In the genomic region with DNA sequence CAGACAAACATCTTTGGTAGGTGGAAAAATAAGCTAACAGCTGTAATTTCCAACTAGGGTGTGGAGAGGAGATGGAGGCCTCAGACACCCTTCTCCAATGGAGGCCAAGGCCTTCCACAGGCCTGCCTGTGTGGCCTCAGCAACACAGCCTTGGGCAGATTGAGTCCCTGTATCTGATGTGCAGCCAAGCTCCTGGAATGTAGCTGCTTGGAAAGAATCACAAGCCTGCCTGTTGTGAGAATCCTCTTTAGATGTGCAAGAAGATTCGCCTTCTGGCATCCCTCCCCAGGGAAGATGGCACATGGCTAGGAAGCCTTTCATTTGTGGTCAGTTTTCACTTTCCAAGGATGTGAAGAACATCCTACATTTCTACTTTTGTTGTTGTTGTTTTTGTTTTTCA, we compare ENCODE assay signal across 26 cellular contexts.
DNase-seq lines count a peak whose midpoint lies in the region; ATAC-seq, FAIRE-seq and TF ChIP-seq lines count a peak whose summit lies in the region.
"Had no signal": no experiment of that assay in that cellular context is flagged by ENCODE, and none has a peak within 500 bp of the region (broad histone marks: within the 10 kb centered on the region; RNA-seq: fewer than 3 reads in every experiment).

No MANE protein-coding gene starts in this region.

- no peak overlapping the region for H2AK5ac ChIP-seq in trophoblast cell (ENCODE audit: low read length)

- H4K8ac ChIP-seq in trophoblast cell (ENCODE audit: low read depth, low read length), result no peak overlapping the region

- no peak for ATAC-seq in GM19035 (IDR thresholded peaks at IDR 0.05; ENCODE audit: unreplicated experiment)

- no peaks in the 10 kb centered on the region for H3K4me1 Mint-ChIP-seq in type B pancreatic cell (ENCODE audit: unreplicated experiment)
- H3K4me1 Mint-ChIP-seq: CD14-positive monocyte; CD4-positive, alpha-beta memory T cell; CD4-positive, CD25-positive, alpha-beta regulatory T cell; CD8-positive, alpha-beta memory T cell had no signal

- no CpG with 5 or more reads among the region's 1 CpG for WGBS in trophoblast cell (ENCODE audit: extremely low coverage, insufficient coverage, insufficient read length)
- WGBS in testis, 2 donors, result 79 to 81% methylated on average over 1 of the region's 1 CpG

- no peak overlapping the region for H3K23ac ChIP-seq in trophoblast cell (ENCODE audit: low read length)

- H3K9me3 ChIP-seq in trophoblast cell (ENCODE audit: insufficient read depth, low read depth, low read length), result no peaks in the 10 kb centered on the region
- H3K9me3 ChIP-seq in testis, result no peaks in the 10 kb centered on the region
- H3K9me3 ChIP-seq: BE2C, BLaER1 had no signal

- H4K12ac ChIP-seq in trophoblast cell (ENCODE audit: low read depth, low read length), result no peak overlapping the region

- FAIRE-seq in H54 (lab: Jason Lieb, UNC), result peak; percentile 30
- FAIRE-seq: A204.1, GM12891 had no signal

- H4K91ac ChIP-seq in trophoblast cell (ENCODE audit: low read depth, low read length), result no peak overlapping the region

- H3K14ac ChIP-seq in trophoblast cell (ENCODE audit: low read length), result no peak overlapping the region

- H2BK120ac ChIP-seq in trophoblast cell (ENCODE audit: insufficient read depth, low read length, poor library complexity), result no peak overlapping the region

- H3K27ac Mint-ChIP-seq in type B pancreatic cell, result no peak overlapping the region
- H3K27ac Mint-ChIP-seq: CD14-positive monocyte; CD4-positive, alpha-beta memory T cell; CD4-positive, CD25-positive, alpha-beta regulatory T cell; CD8-positive, alpha-beta memory T cell had no signal

- no peak overlapping the region for H3K4me3 ChIP-seq in trophoblast cell (ENCODE audit: low read depth, low read length)
- H3K4me3 ChIP-seq in testis, result no peak overlapping the region
- H3K4me3 ChIP-seq: BLaER1 had no signal

- H3K9me3 Mint-ChIP-seq in type B pancreatic cell, result no peaks in the 10 kb centered on the region
- H3K9me3 Mint-ChIP-seq: CD4-positive, alpha-beta memory T cell; CD8-positive, alpha-beta memory T cell had no signal

- TF ChIP-seq CTCF in testis (IDR thresholded peaks at IDR 0.05) (no peak), type B pancreatic cell (conservative IDR thresholded peaks at IDR 0.05) (no peak)

- no peak for TF ChIP-seq POLR2A in H54 (IDR thresholded peaks at IDR 0.05; ENCODE audit: low read depth, low read length)
- TF ChIP-seq POLR2A in testis (IDR thresholded peaks at IDR 0.05), result no peak

- peaks cover 2% of the 10 kb centered on the region for H3K27me3 Mint-ChIP-seq in type B pancreatic cell

- H3K9ac ChIP-seq in trophoblast cell (ENCODE audit: low read length), result no peak overlapping the region
- H3K9ac ChIP-seq: BLaER1 had no signal

- no peak overlapping the region for H2BK5ac ChIP-seq in trophoblast cell (ENCODE audit: low read depth, low read length, poor library complexity)

- no peak overlapping the region for H3K4me3 Mint-ChIP-seq in type B pancreatic cell
- H3K4me3 Mint-ChIP-seq: CD14-positive monocyte; CD4-positive, alpha-beta memory T cell; CD4-positive, CD25-positive, alpha-beta regulatory T cell; CD8-positive, alpha-beta memory T cell had no signal

- intact Hi-C loops in testis (cut with DNase I; ENCODE audit: low total_unique reads), result no loop called here

- no peak overlapping the region for H2BK12ac ChIP-seq in trophoblast cell (ENCODE audit: low read length)

- DNase-seq in H54 (ENCODE audit: insufficient read length, low spot score) (no peak), trophoblast cell (peak; percentile 59 to 86), testis (peak; percentile 19), type B pancreatic cell (ENCODE audit: extremely low spot score, unreplicated experiment) (no peak), retina (no peak)
- DNase-seq in activated CD4-positive, alpha-beta T cell treated with anti-CD3 and anti-CD28 coated beads for 48 hours, result no peak
- DNase-seq: 8988T; ACHN; BE2C; C1 segment of cervical spinal cord; CD4-positive, alpha-beta memory T cell; CD4-positive, CD25-positive, alpha-beta regulatory T cell; CD8-positive, alpha-beta memory T cell; COR-L47; DMS 273 treated with DMSO at 0.1 percent for 48 hours; DMS153; DMS53; DMS79; DND-41; EL; GDM1 had no signal

- H3K4me2 ChIP-seq in trophoblast cell (ENCODE audit: low read length), result no peak overlapping the region
- H3K4me2 ChIP-seq: BLaER1 had no signal

- H2AFZ ChIP-seq in trophoblast cell (ENCODE audit: insufficient read depth, low read length, poor library complexity), result no peak overlapping the region

- H3K27me3 ChIP-seq in trophoblast cell (ENCODE audit: insufficient read depth, low read length) (no peaks in the 10 kb centered on the region), testis (no peaks in the 10 kb centered on the region)
- H3K27me3 ChIP-seq: BE2C, BLaER1 had no signal

- H3K27ac ChIP-seq in trophoblast cell (ENCODE audit: low read depth, low read length) (no peak overlapping the region), testis (no peak overlapping the region)
- H3K27ac ChIP-seq: BLaER1 had no signal

- no peak overlapping the region for H3K18ac ChIP-seq in trophoblast cell (ENCODE audit: low read length)

- H3K79me1 ChIP-seq in trophoblast cell (ENCODE audit: low read length), result no peaks in the 10 kb centered on the region

- no peaks in the 10 kb centered on the region for H3K36me3 ChIP-seq in trophoblast cell (ENCODE audit: control insufficient read depth in 1 of 2, insufficient read depth in 2 of 2, low read length in 2 of 2)
- H3K36me3 ChIP-seq in testis (ENCODE audit: low read depth, missing control alignments), result no peaks in the 10 kb centered on the region
- H3K36me3 ChIP-seq: BE2C, BLaER1 had no signal

- H3K36me3 Mint-ChIP-seq in type B pancreatic cell, result no peaks in the 10 kb centered on the region
- H3K36me3 Mint-ChIP-seq: CD14-positive monocyte; CD4-positive, alpha-beta memory T cell; CD4-positive, CD25-positive, alpha-beta regulatory T cell; CD8-positive, alpha-beta memory T cell had no signal

- H3K4me1 ChIP-seq in trophoblast cell (ENCODE audit: control insufficient read depth in 1 of 2, insufficient read depth in 2 of 2, low read length in 2 of 2) (peaks cover 0 to 1% of the 10 kb centered on the region in 2 experiments), testis (no peaks in the 10 kb centered on the region)
- H3K4me1 ChIP-seq: BE2C, BLaER1 had no signal

- no peaks in the 10 kb centered on the region for H3K79me2 ChIP-seq in trophoblast cell (ENCODE audit: control insufficient read depth, insufficient read depth, low read length, poor library complexity)

- H3K4ac ChIP-seq in trophoblast cell (ENCODE audit: low read depth, low read length), result no peak overlapping the region

Comparison
In these comparisons a context has a peak if more than half of its experiments do, and no peak if none do; other contexts are left out.
1. DNase-seq: peak in trophoblast cell (2 of 2) and testis (single experiment); none in H54 (single experiment), type B pancreatic cell (single experiment), activated CD4-positive, alpha-beta T cell treated with anti-CD3 and anti-CD28 coated beads for 48 hours (single experiment) and retina (single experiment).